1 cellular context compared by ENCODE assay signal in the genomic region with DNA sequence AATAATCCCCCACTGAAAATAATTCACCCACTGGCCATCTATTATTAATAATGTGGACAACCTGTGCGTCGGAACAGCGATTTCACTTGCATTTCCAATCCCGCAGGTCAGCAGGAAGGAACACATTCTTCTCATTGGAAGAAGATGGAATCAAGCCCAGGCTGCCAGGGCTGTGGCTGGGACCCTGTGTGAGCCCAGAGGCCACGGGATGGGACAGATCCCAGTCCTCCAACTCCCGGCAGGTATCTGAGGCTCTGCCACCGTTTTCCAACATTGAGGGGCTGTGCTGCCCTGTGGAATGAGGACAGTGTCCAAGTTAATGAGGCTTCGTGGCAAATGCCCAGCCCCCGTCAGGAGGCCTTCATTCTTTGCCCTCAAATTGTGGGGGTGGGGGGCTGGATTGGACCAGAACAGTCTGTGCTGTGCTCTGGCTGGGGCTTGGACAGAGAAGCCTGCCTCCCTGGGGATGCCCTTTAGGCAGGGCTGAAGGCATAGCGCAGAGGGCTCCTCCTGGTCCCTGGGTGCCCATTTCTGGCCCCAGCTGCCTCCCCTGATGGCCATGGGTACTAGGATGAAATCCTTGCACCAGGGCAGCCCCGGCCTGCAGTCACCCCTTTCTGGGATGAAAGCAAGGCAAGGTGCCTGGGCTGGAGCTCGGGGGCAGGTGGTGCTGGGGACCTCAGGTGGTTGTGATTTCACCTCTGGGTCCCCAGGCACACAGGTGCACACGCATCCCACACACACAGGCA.
TF ChIP-seq lines count a peak whose summit lies in the region.

No MANE protein-coding gene starts in this region.

TF ChIP-seq in IMR-90, 13 proteins besides CTCF, POLR2A, EP300 and RAD21 (continued from another document):
- TF ChIP-seq, protein P1, sequence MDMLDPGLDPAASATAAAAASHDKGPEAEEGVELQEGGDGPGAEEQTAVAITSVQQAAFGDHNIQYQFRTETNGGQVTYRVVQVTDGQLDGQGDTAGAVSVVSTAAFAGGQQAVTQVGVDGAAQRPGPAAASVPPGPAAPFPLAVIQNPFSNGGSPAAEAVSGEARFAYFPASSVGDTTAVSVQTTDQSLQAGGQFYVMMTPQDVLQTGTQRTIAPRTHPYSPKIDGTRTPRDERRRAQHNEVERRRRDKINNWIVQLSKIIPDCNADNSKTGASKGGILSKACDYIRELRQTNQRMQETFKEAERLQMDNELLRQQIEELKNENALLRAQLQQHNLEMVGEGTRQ (IDR thresholded peaks at IDR 0.05; ENCODE audit: low read depth, low read length): no peak
- TF ChIP-seq MXI1 (IDR thresholded peaks at IDR 0.05; ENCODE audit: borderline replicate concordance, low read depth, low read length) (no peak), SMC3 (IDR thresholded peaks at IDR 0.05; ENCODE audit: low read depth, low read length) (no peak), RCOR1 (IDR thresholded peaks at IDR 0.05; ENCODE audit: insufficient replicate concordance, low read length) (no peak), MAZ (IDR thresholded peaks at IDR 0.05; ENCODE audit: borderline replicate concordance, low read depth, low read length) (no peak), CEBPB (IDR thresholded peaks at IDR 0.05; ENCODE audit: low read depth, low read length) (no peak), RFX5 (IDR thresholded peaks at IDR 0.05; ENCODE audit: low read depth, low read length) (no peak), CHD1 (IDR thresholded peaks at IDR 0.05; ENCODE audit: low read depth, low read length) (no peak), MAFK (IDR thresholded peaks at IDR 0.05; ENCODE audit: low read depth, low read length) (no peak), FOS (IDR thresholded peaks at IDR 0.05; ENCODE audit: low read depth, low read length) (no peak), NFE2L2 (IDR thresholded peaks at IDR 0.05; ENCODE audit: low read depth, low read length) (no peak)
- TF ChIP-seq, protein P2, sequence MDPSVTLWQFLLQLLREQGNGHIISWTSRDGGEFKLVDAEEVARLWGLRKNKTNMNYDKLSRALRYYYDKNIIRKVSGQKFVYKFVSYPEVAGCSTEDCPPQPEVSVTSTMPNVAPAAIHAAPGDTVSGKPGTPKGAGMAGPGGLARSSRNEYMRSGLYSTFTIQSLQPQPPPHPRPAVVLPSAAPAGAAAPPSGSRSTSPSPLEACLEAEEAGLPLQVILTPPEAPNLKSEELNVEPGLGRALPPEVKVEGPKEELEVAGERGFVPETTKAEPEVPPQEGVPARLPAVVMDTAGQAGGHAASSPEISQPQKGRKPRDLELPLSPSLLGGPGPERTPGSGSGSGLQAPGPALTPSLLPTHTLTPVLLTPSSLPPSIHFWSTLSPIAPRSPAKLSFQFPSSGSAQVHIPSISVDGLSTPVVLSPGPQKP (IDR thresholded peaks at IDR 0.05; ENCODE audit: borderline replicate concordance, low read depth, low read length): no peak
TF ChIP-seq in IMR-90: peak in this region for 0.
